Comparison of ENCODE assay signal across 10 cellular contexts in genomic region chr2:232316382-232317190, GRCh38.
DNase-seq lines count a peak whose midpoint lies in the region; ATAC-seq and TF ChIP-seq lines count a peak whose summit lies in the region.
"Had no signal": no experiment of that assay in that cellular context is flagged by ENCODE, and none has a peak within 500 bp of the region (broad histone marks: within the 10 kb centered on the region; RNA-seq: fewer than 3 reads in every experiment).

No MANE protein-coding gene starts in this region.

- H3K36me3 Mint-ChIP-seq in activated CD8-positive, alpha-beta memory T cell treated with anti-CD3 and anti-CD28 coated beads, Interleukin-2, amount 10 ng/mL, durations not matched to agents 7 days and 5 days, result peaks cover 23% of the 10 kb centered on the region
- H3K36me3 Mint-ChIP-seq in MCF 10A (ENCODE audit: insufficient read depth, unreplicated experiment) (peaks cover 6% of the 10 kb centered on the region), type B pancreatic cell (peaks cover 24% of the 10 kb centered on the region)

- no peak overlapping the region for H3K4me3 ChIP-seq in muscle layer of colon (ENCODE audit: low read depth in 1 of 2, low read length in 2 of 2)
- H3K4me3 ChIP-seq: thoracic aorta had no signal

- CTCF ChIA-PET in activated CD8-positive, alpha-beta memory T cell treated with anti-CD3 and anti-CD28 coated beads, Interleukin-2, amount 10 ng/mL, durations not matched to agents 7 days and 5 days (lab: Charles Lee), result interaction anchor here (0.5 to 3.3 kb wide), 6 partner anchors 9 to 715 kb away, joined by 3 to 40 read pairs (median 10); partner anchors contain the start of gene NPPC
- CTCF ChIA-PET in MCF 10A (lab: Yijun Ruan, JAX), result interaction anchor here (1.1 to 1.9 kb wide), 5 partner anchors 10 to 19 kb away, joined by 3 to 12 read pairs (median 4); no protein-coding TSS in a partner anchor

- H3K27ac Mint-ChIP-seq in activated CD8-positive, alpha-beta memory T cell treated with anti-CD3 and anti-CD28 coated beads, Interleukin-2, amount 10 ng/mL, durations not matched to agents 7 days and 5 days, result peak overlapping the region; percentile 93
- peak overlapping the region; percentile 94 for H3K27ac Mint-ChIP-seq in MCF 10A (ENCODE audit: low read depth, unreplicated experiment)
- peak overlapping the region; percentile 1 for H3K27ac Mint-ChIP-seq in type B pancreatic cell

- TF ChIP-seq CTCF in MCF 10A (IDR thresholded peaks at IDR 0.05; ENCODE audit: unreplicated experiment), result no peak
- no peak for TF ChIP-seq CTCF in type B pancreatic cell (conservative IDR thresholded peaks at IDR 0.05)

- H3K27me3 Mint-ChIP-seq in activated CD8-positive, alpha-beta memory T cell treated with anti-CD3 and anti-CD28 coated beads, Interleukin-2, amount 10 ng/mL, durations not matched to agents 7 days and 5 days, result no peaks in the 10 kb centered on the region
- H3K27me3 Mint-ChIP-seq in MCF 10A (ENCODE audit: insufficient read depth, unreplicated experiment) (no peaks in the 10 kb centered on the region), type B pancreatic cell (no peaks in the 10 kb centered on the region)

- no peak for ATAC-seq in activated CD8-positive, alpha-beta memory T cell treated with anti-CD3 and anti-CD28 coated beads, Interleukin-2, amount 10 ng/mL, durations not matched to agents 7 days and 5 days

- no peaks in the 10 kb centered on the region for H3K36me3 ChIP-seq in muscle layer of colon (ENCODE audit: insufficient read depth, low read length)
- H3K36me3 ChIP-seq: thoracic aorta had no signal

- peak overlapping the region; percentile 4 for H3K27ac ChIP-seq in muscle layer of colon (ENCODE audit: low read depth, low read length)

- H3K4me3 Mint-ChIP-seq in activated CD8-positive, alpha-beta memory T cell treated with anti-CD3 and anti-CD28 coated beads, Interleukin-2, amount 10 ng/mL, durations not matched to agents 7 days and 5 days, result no peak overlapping the region
- H3K4me3 Mint-ChIP-seq in MCF 10A (ENCODE audit: unreplicated experiment) (no peak overlapping the region), type B pancreatic cell (no peak overlapping the region)

- POLR2A ChIA-PET in MCF 10A (lab: Yijun Ruan, JAX), result no interaction called here

- DNase-seq in activated CD8-positive, alpha-beta memory T cell treated with anti-CD3 and anti-CD28 coated beads, Interleukin-2, amount 10 ng/mL, durations not matched to agents 7 days and 5 days, result no peak
- DNase-seq in activated CD8-positive, alpha-beta memory T cell treated with anti-CD3 and anti-CD28 coated beads, Interleukin-2, amount 50 U/mL, for 48 hours, result no peak
- DNase-seq in MCF 10A (ENCODE audit: unreplicated experiment) (no peak), type B pancreatic cell (ENCODE audit: extremely low spot score, unreplicated experiment) (no peak), iPS-NIHi7 (ENCODE audit: extremely low spot score) (no peak), OCI-M1 (lab: John Stamatoyannopoulos, UW) (no peak)
- DNase-seq in effector CD8-positive, alpha-beta T cell (lab: John Stamatoyannopoulos, UW), result no peak
- DNase-seq: NCI-H1105 had no signal

- H3K27me3 ChIP-seq in muscle layer of colon (ENCODE audit: control insufficient read depth in 1 of 2, insufficient read depth in 2 of 2, low read length in 2 of 2), result no peaks in the 10 kb centered on the region

- peaks cover 5% of the 10 kb centered on the region for H3K9me3 Mint-ChIP-seq in activated CD8-positive, alpha-beta memory T cell treated with anti-CD3 and anti-CD28 coated beads, Interleukin-2, amount 10 ng/mL, durations not matched to agents 7 days and 5 days (ENCODE audit: low read depth)
- no peaks in the 10 kb centered on the region for H3K9me3 Mint-ChIP-seq in MCF 10A (ENCODE audit: unreplicated experiment)
- H3K9me3 Mint-ChIP-seq in type B pancreatic cell, result peaks cover 16% of the 10 kb centered on the region

- peaks cover 9% of the 10 kb centered on the region for H3K4me1 ChIP-seq in muscle layer of colon (ENCODE audit: insufficient read depth, low read length)

- H3K9ac ChIP-seq in muscle layer of colon (ENCODE audit: low read length), result no peak overlapping the region

- BruUV-seq in MCF 10A (replicated peaks; lab: Mats Ljungman, UMichigan), result no TSS peak

- peaks cover 67% of the 10 kb centered on the region for H3K4me1 Mint-ChIP-seq in activated CD8-positive, alpha-beta memory T cell treated with anti-CD3 and anti-CD28 coated beads, Interleukin-2, amount 10 ng/mL, durations not matched to agents 7 days and 5 days
- H3K4me1 Mint-ChIP-seq in MCF 10A (ENCODE audit: insufficient read depth, unreplicated experiment), result peaks cover 20% of the 10 kb centered on the region
- peaks cover 14% of the 10 kb centered on the region for H3K4me1 Mint-ChIP-seq in type B pancreatic cell (ENCODE audit: unreplicated experiment)

- intact Hi-C loops in MCF 10A (cut with micrococcal nuclease), result loop anchor here (10.0 kb wide), 1 partner anchor 172 kb away; no protein-coding TSS in a partner anchor

- no peaks in the 10 kb centered on the region for H3K9me3 ChIP-seq in muscle layer of colon (ENCODE audit: low read length)

Comparison
In these comparisons a context has a peak if more than half of its experiments do, and no peak if none do; other contexts are left out.
1. H3K27ac Mint-ChIP-seq: peak in every context shown above with its lines; median percentile 94 in MCF 10A; 93 in activated CD8-positive, alpha-beta memory T cell treated with anti-CD3 and anti-CD28 coated beads, Interleukin-2, amount 10 ng/mL, durations not matched to agents 7 days and 5 days; 1 in type B pancreatic cell.